In the genomic region with DNA sequence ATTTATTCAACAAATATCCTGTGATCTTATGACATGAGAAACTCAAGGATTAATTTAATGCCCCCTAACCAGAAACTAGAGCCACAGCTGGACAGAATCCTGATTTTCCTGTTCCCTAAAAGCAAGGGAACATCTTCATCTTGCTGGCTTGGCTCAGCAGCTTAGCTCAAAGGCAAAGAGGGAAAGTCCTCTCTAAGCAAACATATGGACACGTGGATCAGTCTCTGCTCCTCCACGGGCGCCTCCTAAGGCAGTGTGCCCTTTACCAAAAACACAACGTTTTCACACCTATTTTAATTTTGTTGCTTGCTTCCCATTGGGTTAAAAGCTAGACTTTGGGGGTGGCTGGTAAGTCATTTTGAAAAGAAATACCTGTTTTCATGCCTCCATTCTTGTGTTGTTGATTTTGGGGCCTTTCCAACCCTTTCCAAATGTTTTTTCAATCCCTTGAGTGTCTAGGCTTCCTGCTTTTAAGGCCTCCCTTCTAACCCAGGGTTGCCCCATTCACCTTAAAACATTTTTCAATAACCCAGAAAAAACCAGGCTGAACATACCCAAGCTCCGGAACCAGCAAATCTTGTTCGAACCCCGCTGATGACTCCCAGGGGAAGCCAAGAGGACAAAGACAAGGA, we compare ENCODE assay signal across 22 cellular contexts. TPM values are rescaled to one million over a fixed set of nuclear protein-coding genes. Genes with fewer than 3 reads are reported as not detected.
"Had no signal": no experiment of that assay in that cellular context is flagged by ENCODE, and none has a peak within 500 bp of the region (broad histone marks: within the 10 kb centered on the region; RNA-seq: fewer than 3 reads in every experiment).

No MANE protein-coding gene starts in this region.

- H3K4me1 Mint-ChIP-seq: naive thymus-derived CD8-positive, alpha-beta T cell had no signal

- H3K4me3 ChIP-seq: breast epithelium, gastroesophageal sphincter, heart left ventricle, ovary, smooth muscle cell, testis, upper lobe of left lung had no signal

- H3K4me3 Mint-ChIP-seq: naive thymus-derived CD8-positive, alpha-beta T cell had no signal

- H3K36me3 Mint-ChIP-seq: naive thymus-derived CD8-positive, alpha-beta T cell had no signal

- DNase-seq: activated CD4-positive, CD25-positive, alpha-beta regulatory T cell treated with anti-CD3 and anti-CD28 coated beads, Interleukin-2, amount 50 U/mL, for 72 hours; activated CD8-positive, alpha-beta memory T cell treated with anti-CD3 and anti-CD28 coated beads for 24 hours; activated CD8-positive, alpha-beta memory T cell treated with anti-CD3 and anti-CD28 coated beads, Interleukin-2, amount 50 U/mL, for 48 hours; activated effector memory CD4-positive, alpha-beta T cell treated with Interleukin-2 at 50 U/mL for 16 hours; activated naive CD4-positive, alpha-beta T cell treated with anti-CD3 and anti-CD28 coated beads, Interleukin-2, amount 50 U/mL, for 16 hours; cerebellar nuclear complex; cortex of kidney; heart left ventricle; left ventricle myocardium superior; naive thymus-derived CD8-positive, alpha-beta T cell; ovary; stimulated activated CD4-positive, alpha-beta T cell treated with anti-CD3 and anti-CD28 coated beads, Interleukin-4, amount 100 ng/mL, for 1 hour; T1000 had no signal

- H3K9me3 Mint-ChIP-seq: naive thymus-derived CD8-positive, alpha-beta T cell had no signal

- H3K27me3 ChIP-seq: breast epithelium, gastroesophageal sphincter, ovary, testis, upper lobe of left lung had no signal

- H3K9me3 ChIP-seq: breast epithelium, gastroesophageal sphincter, heart left ventricle, ovary, testis, upper lobe of left lung had no signal

- H3K4me2 ChIP-seq: smooth muscle cell had no signal

- ATAC-seq: gastroesophageal sphincter; left ventricle myocardium superior; naive thymus-derived CD8-positive, alpha-beta T cell had no signal

- H3K27ac Mint-ChIP-seq: naive thymus-derived CD8-positive, alpha-beta T cell had no signal

- H3K4me1 ChIP-seq: breast epithelium, gastroesophageal sphincter, heart left ventricle, testis had no signal

- H3K36me3 ChIP-seq: breast epithelium, gastroesophageal sphincter, heart left ventricle, ovary, upper lobe of left lung had no signal

- H3K27ac ChIP-seq: breast epithelium, gastroesophageal sphincter, heart left ventricle, ovary, testis had no signal

RNA-seq across cellular contexts. Expression of gene SLC1A2, which starts 15.5 kb away (rescaled TPM):
- total RNA-seq: esophagus mucosa, kidney epithelial cell, pulmonary artery endothelial cell had no signal
- polyA plus RNA-seq: aorta, smooth muscle cell had no signal
